ENCODE assay signal across 1 cellular context in genomic region chr16:22195695-22196558, GRCh38.
TF ChIP-seq lines count a peak whose summit lies in the region.

No MANE protein-coding gene starts in this region.

TF ChIP-seq in HepG2, 621 proteins besides CTCF, POLR2A, EP300 and RAD21 (continued from another document and continues in another):
- TF ChIP-seq ZNF687 (CRISPR knock-in tag; IDR thresholded peaks at IDR 0.05), result peak; percentile 82
- TF ChIP-seq ARNT (IDR thresholded peaks at IDR 0.05), result no peak
- peak; percentile 92; the same call in 1 of the 2 replicates for TF ChIP-seq ZBTB25 (CRISPR knock-in tag; IDR thresholded peaks at IDR 0.05)
- TF ChIP-seq HOMEZ (CRISPR knock-in tag; IDR thresholded peaks at IDR 0.05; ENCODE audit: low read depth), result no peak; the same call in 1 of the 2 replicates
- peak; percentile 64; the same call in 1 of the 2 replicates for TF ChIP-seq ZNF280B (CRISPR knock-in tag; IDR thresholded peaks at IDR 0.05; ENCODE audit: borderline replicate concordance)
- peak; percentile 55 for TF ChIP-seq SOX5 (CRISPR knock-in tag; IDR thresholded peaks at IDR 0.05; ENCODE audit: borderline replicate concordance)
- TF ChIP-seq ZFP91 (CRISPR knock-in tag; IDR thresholded peaks at IDR 0.05; ENCODE audit: borderline replicate concordance), result peak; percentile 45; the same call in 1 of the 2 replicates
- TF ChIP-seq GTF3A (CRISPR knock-in tag; conservative IDR thresholded peaks at IDR 0.05), result no peak
- peak; percentile 18; the same call in 1 of the 2 replicates for TF ChIP-seq BCL3 (CRISPR knock-in tag; IDR thresholded peaks at IDR 0.05)
- TF ChIP-seq KLF6 (CRISPR knock-in tag; IDR thresholded peaks at IDR 0.05), result peak; percentile 83; the same call in 1 of the 2 replicates
- TF ChIP-seq ZFYVE20 (CRISPR knock-in tag; IDR thresholded peaks at IDR 0.05; ENCODE audit: borderline replicate concordance, low read depth), result no peak
- TF ChIP-seq GMEB1 (CRISPR knock-in tag; IDR thresholded peaks at IDR 0.05; ENCODE audit: borderline replicate concordance), result peak; percentile 63; the same call in 1 of the 2 replicates
- TF ChIP-seq PITX1 (CRISPR knock-in tag; IDR thresholded peaks at IDR 0.05), result peak; percentile 90
- TF ChIP-seq ZNF777 (CRISPR knock-in tag; IDR thresholded peaks at IDR 0.05), result no peak
- TF ChIP-seq DRAP1 (CRISPR knock-in tag; IDR thresholded peaks at IDR 0.05), result peak; percentile 86
- peak; percentile 96 for TF ChIP-seq PHF5A (CRISPR knock-in tag; IDR thresholded peaks at IDR 0.05; ENCODE audit: low read depth, unreplicated experiment)
- TF ChIP-seq KLF11 (CRISPR knock-in tag; IDR thresholded peaks at IDR 0.05), result peak; percentile 91
- no peak for TF ChIP-seq HOXA7 (CRISPR knock-in tag; IDR thresholded peaks at IDR 0.05)
- no peak; the same call in 1 of the 2 replicates for TF ChIP-seq ARID2 (CRISPR knock-in tag; IDR thresholded peaks at IDR 0.05; ENCODE audit: borderline replicate concordance)
- TF ChIP-seq MAFF (IDR thresholded peaks at IDR 0.05; ENCODE audit: low read depth, low read length), result no peak
- TF ChIP-seq FOSL1 (CRISPR knock-in tag; IDR thresholded peaks at IDR 0.05; ENCODE audit: borderline replicate concordance), result no peak
- no peak for TF ChIP-seq RBAK (CRISPR knock-in tag; IDR thresholded peaks at IDR 0.05)
- no peak for TF ChIP-seq ATF1 (CRISPR knock-in tag; IDR thresholded peaks at IDR 0.05)
- TF ChIP-seq ETV5 (CRISPR knock-in tag; IDR thresholded peaks at IDR 0.05; ENCODE audit: borderline replicate concordance), result peak; percentile 28; the same call in 1 of the 2 replicates
- TF ChIP-seq LBX2 (CRISPR knock-in tag; IDR thresholded peaks at IDR 0.05; ENCODE audit: borderline replicate concordance), result no peak
- peak; percentile 4; the same call in 1 of the 2 replicates for TF ChIP-seq ZNF34 (CRISPR knock-in tag; IDR thresholded peaks at IDR 0.05; ENCODE audit: borderline replicate concordance)
- no peak for TF ChIP-seq ZNF362 (CRISPR knock-in tag; IDR thresholded peaks at IDR 0.05; ENCODE audit: borderline replicate concordance)
- peak; percentile 79; the same call in 1 of the 2 replicates for TF ChIP-seq ZNF225 (CRISPR knock-in tag; IDR thresholded peaks at IDR 0.05)
- TF ChIP-seq NFE2 (CRISPR knock-in tag; IDR thresholded peaks at IDR 0.05), result no peak
- no peak for TF ChIP-seq ZNF562 (CRISPR knock-in tag; IDR thresholded peaks at IDR 0.05; ENCODE audit: borderline replicate concordance)
- peak; percentile 18; the same call in 1 of the 2 replicates for TF ChIP-seq FOXK2 (IDR thresholded peaks at IDR 0.05)
- TF ChIP-seq SMAD1 (CRISPR knock-in tag; IDR thresholded peaks at IDR 0.05; ENCODE audit: borderline replicate concordance, low read depth), result peak; percentile 76; the same call in 1 of the 2 replicates
- peak; percentile 65 for TF ChIP-seq ZNF12 (CRISPR knock-in tag; IDR thresholded peaks at IDR 0.05)
- TF ChIP-seq ZNF678 (CRISPR knock-in tag; IDR thresholded peaks at IDR 0.05), result no peak
- TF ChIP-seq KDM4B (CRISPR knock-in tag; IDR thresholded peaks at IDR 0.05), result no peak; the same call in 1 of the 2 replicates
- peak; percentile 74; the same call in 1 of the 2 replicates for TF ChIP-seq ARID5B (CRISPR knock-in tag; IDR thresholded peaks at IDR 0.05)
- peak; percentile 95; the same call in 1 of the 2 replicates for TF ChIP-seq ZNF513 (CRISPR knock-in tag; conservative IDR thresholded peaks at IDR 0.05)
